ENCODE assay signal across 8 cellular contexts in the genomic region with DNA sequence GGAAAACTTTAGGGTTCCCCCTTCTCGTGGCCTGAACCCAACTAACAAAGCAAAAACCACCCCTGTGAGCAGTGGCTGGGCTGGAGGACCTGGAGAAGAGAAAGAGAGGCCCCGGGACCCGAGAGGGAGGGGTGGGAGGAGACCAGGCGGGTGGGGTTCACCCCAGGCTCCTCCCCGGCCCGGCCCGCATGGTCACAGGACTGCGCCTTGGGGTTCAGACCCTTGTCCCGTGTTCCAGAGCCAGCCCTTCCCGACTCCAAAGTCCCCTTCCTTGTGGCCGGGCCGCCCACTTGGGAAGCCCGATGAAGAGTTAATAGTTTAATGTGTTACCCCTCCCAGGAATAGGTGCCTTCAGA. TPM values are rescaled to one million over a fixed set of nuclear protein-coding genes. Genes with fewer than 3 reads are reported as not detected.
A peak's percentile ranks its signal among the peaks of the same experiment; 100 is the strongest.
DNase-seq lines count a peak whose midpoint lies in the region; ATAC-seq and TF ChIP-seq lines count a peak whose summit lies in the region.

No MANE protein-coding gene starts in this region.

- H3K27me3 ChIP-seq in body of pancreas (no peaks in the 10 kb centered on the region), stomach (peaks cover 0 to 48% (median 24%) of the 10 kb centered on the region in 3 donors)

- peak; percentile 13 for DNase-seq in activated CD4-positive, alpha-beta T cell treated with anti-CD3 and anti-CD28 coated beads for 48 hours
- no peak for DNase-seq in activated CD4-positive, alpha-beta T cell treated with anti-CD3 and anti-CD28 coated beads for 4 hours
- DNase-seq in body of pancreas (peak; percentile 66 to 81 (median 74)), left kidney (ENCODE audit: low read depth, low spot score) (peak; percentile 51), stomach (peak; percentile 36), SHP77 treated with DMSO at 0.1 percent for 48 hours (lab: John Stamatoyannopoulos, UW) (no peak), NCI-H748 (lab: John Stamatoyannopoulos, UW; ENCODE audit: unreplicated experiment) (no peak), NCI-H748 treated with DMSO at 0.1 percent for 48 hours (lab: John Stamatoyannopoulos, UW) (no peak)

- 2 to 5% methylated on average over 4 to 13 of the region's 13 CpGs for WGBS in body of pancreas, 2 donors
- 1 to 6% (median 4%) methylated on average over 11 to 13 of the region's 13 CpGs for WGBS in stomach, 5 donors

- H3K4me3 ChIP-seq in body of pancreas = peak overlapping the region; percentile 87 to 92
- H3K4me3 ChIP-seq in stomach = peak overlapping the region; percentile 47 to 79 (median 50)

- TF ChIP-seq CTCF in body of pancreas (IDR thresholded peaks at IDR 0.05) (no peak), stomach (IDR thresholded peaks at IDR 0.05) (no peak)

- H3K36me3 ChIP-seq in body of pancreas (replicated peaks in 1 of 2; ENCODE audit: insufficient read depth in 1 of 2, low read depth in 2 of 2) (no peaks in the 10 kb centered on the region), stomach (no peaks in the 10 kb centered on the region)

- no peak for TF ChIP-seq EP300 in stomach (IDR thresholded peaks at IDR 0.05)

- H3K9me3 ChIP-seq in body of pancreas (no peaks in the 10 kb centered on the region), stomach (peaks cover 0 to 3% (median 0%) of the 10 kb centered on the region in 4 donors)

- intact Hi-C loops in body of pancreas (cut with DNase I) = no loop called here
- intact Hi-C loops in stomach (cut with DNase I; ENCODE audit: low total_unique reads) = loop anchor here (10.0 kb wide), 1 partner anchor 212 kb away; no protein-coding TSS in a partner anchor

- peak overlapping the region; percentile 77 to 93 (median 90) for H3K27ac ChIP-seq in body of pancreas
- H3K27ac ChIP-seq in stomach = peak overlapping the region in 2 of 5 donors; percentile 41 to 57

- no peak for TF ChIP-seq POLR2A in body of pancreas (IDR thresholded peaks at IDR 0.05)
- TF ChIP-seq POLR2A in stomach (IDR thresholded peaks at IDR 0.05) = no peak

- peak; percentile 56 for ATAC-seq in body of pancreas

- H3K4me1 ChIP-seq in body of pancreas = peaks cover 25% of the 10 kb centered on the region
- H3K4me1 ChIP-seq in stomach = peaks cover 12 to 26% (median 18%) of the 10 kb centered on the region in 4 donors

RNA-seq across cellular contexts. Expression of a gene that starts 0.9 kb away (rescaled TPM):
- total RNA-seq in body of pancreas (10 to 100 TPM; 14.5 to 58.7 TPM), stomach (100 to 1,000 TPM in 1 of 5 donors, 10 to 100 TPM in 1, 1 to 10 TPM in 3; 1.2 to 480 (median 2.4) TPM)
- 1 to 10 TPM; 1.6 to 4.2 (median 2.1) TPM for polyA plus RNA-seq in stomach

RNA-seq across cellular contexts. Expression of a gene that starts 49.9 kb away (rescaled TPM):
- total RNA-seq in body of pancreas = not detected
- not detected for total RNA-seq in stomach
- not detected for polyA plus RNA-seq in stomach

Comparison
In these comparisons a context has a peak if more than half of its experiments do, and no peak if none do; other contexts are left out.
1. DNase-seq: peak in activated CD4-positive, alpha-beta T cell treated with anti-CD3 and anti-CD28 coated beads for 48 hours (single experiment), body of pancreas (4 of 4), left kidney (single experiment) and stomach (single experiment); none in activated CD4-positive, alpha-beta T cell treated with anti-CD3 and anti-CD28 coated beads for 4 hours (0 of 2), SHP77 treated with DMSO at 0.1 percent for 48 hours (single experiment), NCI-H748 (single experiment) and NCI-H748 treated with DMSO at 0.1 percent for 48 hours (single experiment).